ENCODE assay signal across 15 cellular contexts in genomic region chr1:11576109-11576875, GRCh38.
DNase-seq lines count a peak whose midpoint lies in the region; ATAC-seq and TF ChIP-seq lines count a peak whose summit lies in the region.
"Had no signal": no experiment of that assay in that cellular context is flagged by ENCODE, and none has a peak within 500 bp of the region (broad histone marks: within the 10 kb centered on the region; RNA-seq: fewer than 3 reads in every experiment).

No MANE protein-coding gene starts in this region.

- no peaks in the 10 kb centered on the region for H3F3A ChIP-seq in SK-N-SH (replicated peaks; ENCODE audit: insufficient read depth)

- no peaks in the 10 kb centered on the region for H3K9me2 ChIP-seq in SK-N-SH

- no peak for TF ChIP-seq CTCF in SK-N-SH (IDR thresholded peaks at IDR 0.05)
- TF ChIP-seq CTCF in vagina (IDR thresholded peaks at IDR 0.05): no peak
- no peak for TF ChIP-seq CTCF in natural killer cell (IDR thresholded peaks at IDR 0.05)

- DNase-seq in SK-N-SH (peak; percentile 58), SHP77 treated with DMSO at 0.1 percent for 48 hours (lab: John Stamatoyannopoulos, UW) (peak; percentile 15), left kidney (ENCODE audit: low read depth, low spot score) (peak; percentile 55), vagina (ENCODE audit: extremely low spot score in 2 of 2) (no peak), EL (no peak), natural killer cell (no peak)
- DNase-seq: ACHN; C1 segment of cervical spinal cord; Calu3; CD4-positive, alpha-beta T cell; DMS153; DMS79 treated with DMSO at 0.1 percent for 48 hours; GDM1 had no signal

- no peak for TF ChIP-seq RAD21 in SK-N-SH (IDR thresholded peaks at IDR 0.05; ENCODE audit: low read length)

- H3K9ac ChIP-seq in SK-N-SH: no peak overlapping the region

- H3K36me3 ChIP-seq in SK-N-SH (replicated peaks in 1 of 2; ENCODE audit: control insufficient read depth in 1 of 2, insufficient read depth in 2 of 2, low read length in 1 of 2) (no peaks in the 10 kb centered on the region), vagina (no peaks in the 10 kb centered on the region)
- H3K36me3 ChIP-seq: HAP-1 had no signal

- no peaks in the 10 kb centered on the region for H4K20me1 ChIP-seq in SK-N-SH (ENCODE audit: insufficient read depth)

- H3K4me3 Mint-ChIP-seq in natural killer cell: no peak overlapping the region
- H3K4me3 Mint-ChIP-seq: CD4-positive, alpha-beta T cell had no signal

- H3K36me3 Mint-ChIP-seq in natural killer cell: no peaks in the 10 kb centered on the region

- TF ChIP-seq EP300 in SK-N-SH (IDR thresholded peaks at IDR 0.05; ENCODE audit: borderline replicate concordance in 1 of 2, low read depth in 1 of 2, low read length in 1 of 2): peak in 1 of 2 experiments; percentile 52; a peak in 1 of 4 replicates

- no peaks in the 10 kb centered on the region for H3K4me1 Mint-ChIP-seq in natural killer cell

- intact Hi-C loops in vagina (cut with DNase I) (no loop called here), natural killer cell (cut with micrococcal nuclease) (no loop called here)

- no peak for TF ChIP-seq POLR2A in vagina (IDR thresholded peaks at IDR 0.05)

- no peaks in the 10 kb centered on the region for H3K9me3 Mint-ChIP-seq in natural killer cell
- H3K9me3 Mint-ChIP-seq: CD4-positive, alpha-beta T cell had no signal

- POLR2A ChIA-PET in SK-N-SH (lab: Yijun Ruan, JAX): interaction anchor here (1.6 kb wide), 1 partner anchor 13 kb away, joined by 6 read pairs; no protein-coding TSS in a partner anchor

- H3K27ac ChIP-seq in SK-N-SH (ENCODE audit: low read depth in 2 of 2, low read length in 1 of 2): peak overlapping the region in 1 of 2 experiments; percentile 79; a peak in 2 of 4 replicates
- H3K27ac ChIP-seq in vagina: no peak overlapping the region

- ATAC-seq in SK-N-SH treated with all-trans-retinoic acid at 6 μM for 48 hours (no peak), natural killer cell (no peak)

- H3K27me3 ChIP-seq in SK-N-SH (ENCODE audit: insufficient read depth): peaks cover 7% of the 10 kb centered on the region; the same call in 1 of the 2 replicates
- H3K27me3 ChIP-seq in vagina: no peaks in the 10 kb centered on the region

- H3K4me3 ChIP-seq in SK-N-SH (ENCODE audit: low read depth in 2 of 2, low read length in 1 of 2) (no peak overlapping the region), vagina (no peak overlapping the region)
- H3K4me3 ChIP-seq: HAP-1 had no signal

- H2AFZ ChIP-seq in SK-N-SH (ENCODE audit: low read depth): no peak overlapping the region

- 53% methylated on average over 15 of the region's 18 CpGs for WGBS in SK-N-SH (ENCODE audit: low lambda C conversion rate)

- H3K4me1 ChIP-seq in SK-N-SH (ENCODE audit: control insufficient read depth in 1 of 2, insufficient read depth in 2 of 2, low read depth in 1 of 2, low read length in 1 of 2) (peaks cover 0 to 12% of the 10 kb centered on the region in 2 experiments; a peak in 1 of 4 replicates), vagina (no peaks in the 10 kb centered on the region)
- H3K4me1 ChIP-seq: HAP-1 had no signal

- CTCF ChIA-PET in SK-N-SH (lab: Yijun Ruan, JAX): interaction anchor here (0.7 to 1.7 kb wide), 7 partner anchors 12 to 290 kb away, joined by 3 to 5 read pairs (median 3); no protein-coding TSS in a partner anchor

- H3K9me3 ChIP-seq in SK-N-SH (no peaks in the 10 kb centered on the region), vagina (no peaks in the 10 kb centered on the region)
- H3K9me3 ChIP-seq: HAP-1 had no signal

- peaks cover 13 to 22% of the 10 kb centered on the region in 2 donors for H3K27me3 Mint-ChIP-seq in natural killer cell (ENCODE audit: low read depth in 2 of 2)

- H3K4me2 ChIP-seq in SK-N-SH: no peak overlapping the region

- H3K27ac Mint-ChIP-seq in natural killer cell: no peak overlapping the region
- H3K27ac Mint-ChIP-seq: CD4-positive, alpha-beta T cell had no signal

- no peaks in the 10 kb centered on the region for H3K79me2 ChIP-seq in SK-N-SH (ENCODE audit: insufficient read depth)

TF ChIP-seq in SK-N-SH, 30 proteins besides CTCF, POLR2A, EP300 and RAD21 (continues in another document):
- TF ChIP-seq MXI1 (IDR thresholded peaks at IDR 0.05; ENCODE audit: low read depth, low read length) (peak; percentile 38; the same call in 1 of the 2 replicates), USF1 (IDR thresholded peaks at IDR 0.05; ENCODE audit: borderline replicate concordance, low read depth) (no peak), FOXJ3 (CRISPR knock-in tag; IDR thresholded peaks at IDR 0.05) (peak; percentile 41; the same call in 1 of the 2 replicates), SIN3A (IDR thresholded peaks at IDR 0.05; ENCODE audit: borderline replicate concordance, low read depth, low read length) (no peak), POLR2AphosphoS5 (IDR thresholded peaks at IDR 0.05; ENCODE audit: low read depth, low read length) (no peak), GATA2 (CRISPR knock-in tag; IDR thresholded peaks at IDR 0.05) (peak; percentile 66), MAX (IDR thresholded peaks at IDR 0.05; ENCODE audit: low read depth) (no peak), FOSL2 (IDR thresholded peaks at IDR 0.05; ENCODE audit: borderline replicate concordance, low read depth) (no peak)

TF ChIP-seq in SK-N-SH treated with all-trans-retinoic acid at 6 μM for 48 hours, 23 proteins besides CTCF, POLR2A, EP300 and RAD21:
- no peak for TF ChIP-seq BACH2 (CRISPR knock-in tag; IDR thresholded peaks at IDR 0.05; ENCODE audit: borderline replicate concordance)
- no peak for TF ChIP-seq ZNF70 (CRISPR knock-in tag; IDR thresholded peaks at IDR 0.05)
- TF ChIP-seq ZC3H10 (CRISPR knock-in tag; IDR thresholded peaks at IDR 0.05): no peak
- TF ChIP-seq TCF4 (CRISPR knock-in tag; IDR thresholded peaks at IDR 0.05; ENCODE audit: borderline replicate concordance): no peak
- TF ChIP-seq ISL1 (CRISPR knock-in tag; IDR thresholded peaks at IDR 0.05): no peak
- no peak for TF ChIP-seq TSHZ2 (CRISPR knock-in tag; IDR thresholded peaks at IDR 0.05)

Comparison
In these comparisons a context has a peak if more than half of its experiments do, and no peak if none do; other contexts are left out.
1. DNase-seq: peak in SK-N-SH (single experiment), SHP77 treated with DMSO at 0.1 percent for 48 hours (single experiment) and left kidney (single experiment); none in vagina (0 of 2), EL (single experiment) and natural killer cell (single experiment).